Comparison of ENCODE assay signal across 8 cellular contexts in the genomic region with DNA sequence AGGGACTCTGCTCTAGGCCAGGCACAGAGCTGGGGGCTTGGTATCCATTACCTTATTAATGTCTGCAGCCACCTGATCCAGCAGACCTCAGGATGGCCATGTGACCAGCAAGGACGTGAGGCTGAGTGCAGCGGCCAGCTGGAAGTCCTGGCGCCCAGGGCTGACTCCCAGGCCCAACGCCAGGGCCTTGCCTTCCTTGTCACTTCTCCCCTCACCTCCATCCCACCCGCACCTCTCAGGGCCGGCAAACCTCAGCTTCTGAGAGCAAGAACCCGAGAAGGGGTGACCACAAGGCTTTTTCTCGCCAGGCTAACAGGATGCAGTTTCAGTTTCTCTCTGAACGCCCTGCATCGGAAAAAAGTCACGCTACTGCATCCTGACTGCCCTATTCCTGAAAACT. TPM values are rescaled to one million over a fixed set of nuclear protein-coding genes. Genes with fewer than 3 reads are reported as not detected.
DNase-seq lines count a peak whose midpoint lies in the region; ATAC-seq and TF ChIP-seq lines count a peak whose summit lies in the region.

No MANE protein-coding gene starts in this region.

- no peaks in the 10 kb centered on the region for H4K20me1 ChIP-seq in H9 (ENCODE audit: control insufficient read depth, insufficient read depth, insufficient read length)

- H3K4me1 ChIP-seq in CD4-positive, CD25-positive, alpha-beta regulatory T cell (ENCODE audit: control insufficient read depth, insufficient read depth, low read length, poor library complexity, severe bottlenecking) = peaks cover 5% of the 10 kb centered on the region
- no peaks in the 10 kb centered on the region for H3K4me1 ChIP-seq in H9 (ENCODE audit: insufficient read depth, low read length)

- H4K5ac ChIP-seq in H9 (ENCODE audit: insufficient read length, low read depth, low read length) = no peak overlapping the region

- H3K4me3 Mint-ChIP-seq in CD4-positive, CD25-positive, alpha-beta regulatory T cell = no peak overlapping the region
- H3K4me3 Mint-ChIP-seq in H9 (no peak overlapping the region), neural crest cell (no peak overlapping the region)

- H3K79me2 ChIP-seq in H9 (ENCODE audit: insufficient read depth, low read length) = no peaks in the 10 kb centered on the region; the same call in 1 of the 2 replicates

- ATAC-seq in CD4-positive, CD25-positive, alpha-beta regulatory T cell (ENCODE audit: low read depth in 2 of 2) = no peak
- ATAC-seq in HG02885 (IDR thresholded peaks at IDR 0.05; ENCODE audit: poor library complexity, unreplicated experiment) = no peak

- H4K91ac ChIP-seq in H9 (ENCODE audit: insufficient read length, low read depth, low read length) = no peak overlapping the region

- H3K27me3 Mint-ChIP-seq in CD4-positive, CD25-positive, alpha-beta regulatory T cell = no peaks in the 10 kb centered on the region
- no peaks in the 10 kb centered on the region for H3K27me3 Mint-ChIP-seq in H9 (ENCODE audit: low read depth)
- H3K27me3 Mint-ChIP-seq in neural crest cell (ENCODE audit: low read depth) = no peaks in the 10 kb centered on the region

- no peak overlapping the region for H2BK20ac ChIP-seq in H9 (ENCODE audit: low read depth, low read length, poor library complexity, severe bottlenecking)

- no CpG with 5 or more reads among the region's 11 CpGs for WGBS in H9 (ENCODE audit: extremely low coverage, insufficient read length, low lambda C conversion rate)

- H2AFZ ChIP-seq in H9 (ENCODE audit: low read length) = no peak overlapping the region

- peaks cover 90% of the 10 kb centered on the region for H3K36me3 ChIP-seq in CD4-positive, CD25-positive, alpha-beta regulatory T cell (ENCODE audit: control insufficient read depth, insufficient read depth, low read length)

- no peak overlapping the region for H3K4ac ChIP-seq in H9 (ENCODE audit: low read depth, low read length)

- H3K4me3 ChIP-seq in CD4-positive, CD25-positive, alpha-beta regulatory T cell (ENCODE audit: low read depth, low read length) = no peak overlapping the region

- no peak overlapping the region for H2AK5ac ChIP-seq in H9 (ENCODE audit: insufficient read length, low read length)

- no peak for TF ChIP-seq CTCF in H9 (conservative IDR thresholded peaks at IDR 0.05)
- TF ChIP-seq CTCF in neural crest cell (conservative IDR thresholded peaks at IDR 0.05) = no peak

- no peak for DNase-seq in CD4-positive, CD25-positive, alpha-beta regulatory T cell
- DNase-seq in H9 (no peak), neural crest cell (ENCODE audit: low read depth, low spot score) (no peak), mesenteric fat pad (ENCODE audit: low spot score) (no peak), NCI-H1694 (lab: John Stamatoyannopoulos, UW) (no peak), COLO829 (ENCODE audit: low spot score) (no peak)

- no peak overlapping the region for H3K14ac ChIP-seq in H9 (ENCODE audit: insufficient read depth, low read length)

- peaks cover 20% of the 10 kb centered on the region for H3K36me3 Mint-ChIP-seq in CD4-positive, CD25-positive, alpha-beta regulatory T cell
- H3K36me3 Mint-ChIP-seq in H9 (ENCODE audit: insufficient read depth in 1 of 3, low read depth in 3 of 3) = peaks cover 19 to 56% (median 54%) of the 10 kb centered on the region in 3 experiments; a peak in 6 of 7 replicates
- peaks cover 4% of the 10 kb centered on the region for H3K36me3 Mint-ChIP-seq in neural crest cell (ENCODE audit: low read depth)

- no peak overlapping the region for H3K23ac ChIP-seq in H9 (ENCODE audit: insufficient read length, low read depth, low read length)

- no peaks in the 10 kb centered on the region for H3K79me1 ChIP-seq in H9 (ENCODE audit: insufficient read depth, low read depth, low read length, poor library complexity, severe bottlenecking)

- no peak overlapping the region for H3K56ac ChIP-seq in H9 (ENCODE audit: insufficient read length, low read depth, low read length)

- no peak overlapping the region for H2BK5ac ChIP-seq in H9 (ENCODE audit: insufficient read length, low read length)

- H3K9me3 Mint-ChIP-seq in CD4-positive, CD25-positive, alpha-beta regulatory T cell = peaks cover 0 to 2% (median 0%) of the 10 kb centered on the region in 7 donors
- no peaks in the 10 kb centered on the region for H3K9me3 Mint-ChIP-seq in H9
- no peaks in the 10 kb centered on the region for H3K9me3 Mint-ChIP-seq in neural crest cell

- no peak overlapping the region for H3T11ph ChIP-seq in H9 (ENCODE audit: low read length)

- H3K9me3 ChIP-seq in CD4-positive, CD25-positive, alpha-beta regulatory T cell (ENCODE audit: control insufficient read depth in 2 of 2, low read length in 2 of 2) = no peaks in the 10 kb centered on the region
- H3K9me3 ChIP-seq in H9 (ENCODE audit: control insufficient read depth, low read depth, low read length) = no peaks in the 10 kb centered on the region

- no peak overlapping the region for H3K18ac ChIP-seq in H9 (ENCODE audit: insufficient read length, low read depth, low read length)

- H3K4me1 Mint-ChIP-seq in CD4-positive, CD25-positive, alpha-beta regulatory T cell = peaks cover 0 to 39% (median 11%) of the 10 kb centered on the region in 4 donors
- H3K4me1 Mint-ChIP-seq in H9 (peaks cover 15 to 21% of the 10 kb centered on the region in 2 experiments), neural crest cell (no peaks in the 10 kb centered on the region)

- no peak overlapping the region for H2BK15ac ChIP-seq in H9 (ENCODE audit: low read depth, low read length)

- H3K4me2 ChIP-seq in H9 (ENCODE audit: insufficient read depth, insufficient read length, low read length) = no peak overlapping the region

- peak overlapping the region; percentile 20 to 65 (median 56) for H3K27ac Mint-ChIP-seq in CD4-positive, CD25-positive, alpha-beta regulatory T cell
- H3K27ac Mint-ChIP-seq in H9 (peak overlapping the region in 2 of 3 experiments; percentile 17 to 84; a peak in 4 of 7 replicates), neural crest cell (ENCODE audit: unreplicated experiment) (peak overlapping the region; percentile 43)

- no peak overlapping the region for H2BK120ac ChIP-seq in H9 (ENCODE audit: low read depth, low read length, poor library complexity, severe bottlenecking)

- no peak overlapping the region for H3K9ac ChIP-seq in H9 (ENCODE audit: extremely low read depth, insufficient read length, low read length)

- H3K27ac ChIP-seq in CD4-positive, CD25-positive, alpha-beta regulatory T cell (ENCODE audit: insufficient read depth, low read length, poor library complexity, severe bottlenecking) = no peak overlapping the region
- H3K27ac ChIP-seq in H9 (ENCODE audit: insufficient read length, low read depth, low read length) = no peak overlapping the region
- H3K27ac ChIP-seq in cingulate gyrus (ENCODE audit: low read depth, low read length) = peak overlapping the region; percentile 47

- H3K23me2 ChIP-seq in H9 (ENCODE audit: insufficient read length, low read depth, low read length, poor library complexity, severe bottlenecking) = no peaks in the 10 kb centered on the region

- H2BK12ac ChIP-seq in H9 (ENCODE audit: insufficient read length, low read depth, low read length) = no peak overlapping the region

- no peaks in the 10 kb centered on the region for H3K27me3 ChIP-seq in CD4-positive, CD25-positive, alpha-beta regulatory T cell (ENCODE audit: control insufficient read depth, insufficient read depth, low read length)
- no peaks in the 10 kb centered on the region for H3K27me3 ChIP-seq in H9 (ENCODE audit: insufficient read depth, low read length)

- H4K8ac ChIP-seq in H9 (replicated peaks; ENCODE audit: insufficient read length, low read depth, low read length) = no peak overlapping the region

RNA-seq across cellular contexts. Expression of a gene that starts 15.4 kb away (rescaled TPM):
- 85.5 TPM for total RNA-seq in CD4-positive, CD25-positive, alpha-beta regulatory T cell
- polyA plus RNA-seq in CD4-positive, CD25-positive, alpha-beta regulatory T cell = 10 to 100 TPM; 25.2 to 37.0 (median 27.1) TPM
- total RNA-seq in H9 (2021) (60.0 and 60.6 TPM in 2 replicates), neural crest cell (45.1 and 54.1 TPM in 2 replicates), mesenteric fat pad (62.4 TPM)
